In the genomic region with DNA sequence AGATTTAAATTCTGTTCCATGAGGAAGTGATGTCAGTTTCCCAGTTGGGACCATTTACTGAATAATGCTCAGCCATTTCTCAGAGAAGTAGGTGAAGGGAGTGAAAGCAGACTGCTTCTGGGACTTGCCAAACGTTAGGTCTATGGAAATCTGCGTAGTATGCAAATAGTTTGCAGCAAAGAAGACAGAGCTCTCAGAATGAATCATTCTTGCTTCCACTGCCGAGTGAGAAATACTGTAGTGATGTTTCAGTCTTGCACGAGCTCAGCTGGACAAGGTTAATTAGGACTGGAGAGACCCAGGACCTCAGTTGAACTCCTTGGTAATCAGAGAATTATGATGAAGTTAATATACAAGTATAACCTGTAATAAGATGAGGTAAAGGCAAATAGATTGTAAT, we compare ENCODE assay signal across 17 cellular contexts.
DNase-seq lines count a peak whose midpoint lies in the region; ATAC-seq lines count a peak whose summit lies in the region.
"Had no signal": no experiment of that assay in that cellular context is flagged by ENCODE, and none has a peak within 500 bp of the region (broad histone marks: within the 10 kb centered on the region; RNA-seq: fewer than 3 reads in every experiment).

No MANE protein-coding gene starts in this region.

- no peak overlapping the region for H3K56ac ChIP-seq in mesendoderm (ENCODE audit: low read length)

- H3K4ac ChIP-seq in mesendoderm (ENCODE audit: low read depth, low read length), result no peak overlapping the region

- no peak overlapping the region for H3K4me3 ChIP-seq in mesendoderm (ENCODE audit: low read length)
- H3K4me3 ChIP-seq: SJSA1, skin epidermis had no signal

- no peak overlapping the region for H4K5ac ChIP-seq in mesendoderm (ENCODE audit: low read length)

- no peaks in the 10 kb centered on the region for H3K36me3 Mint-ChIP-seq in activated naive CD8-positive, alpha-beta T cell treated with anti-CD3 and anti-CD28 coated beads for 36 hours
- H3K36me3 Mint-ChIP-seq: CD14-positive monocyte had no signal

- H3K9ac ChIP-seq in mesendoderm (ENCODE audit: low read length), result no peak overlapping the region
- H3K9ac ChIP-seq: KMS-11 had no signal

- H3K79me2 ChIP-seq in mesendoderm (ENCODE audit: control insufficient read depth, insufficient read depth, low read length), result no peaks in the 10 kb centered on the region

- H3K23ac ChIP-seq in mesendoderm (ENCODE audit: low read length), result no peak overlapping the region

- no peaks in the 10 kb centered on the region for H3K4me1 Mint-ChIP-seq in activated naive CD8-positive, alpha-beta T cell treated with anti-CD3 and anti-CD28 coated beads for 36 hours
- H3K4me1 Mint-ChIP-seq: CD14-positive monocyte had no signal

- H3K27ac Mint-ChIP-seq in activated naive CD8-positive, alpha-beta T cell treated with anti-CD3 and anti-CD28 coated beads for 36 hours, result no peak overlapping the region
- H3K27ac Mint-ChIP-seq: CD14-positive monocyte had no signal

- H3K4me1 ChIP-seq in mesendoderm (ENCODE audit: control insufficient read depth, low read depth, low read length), result no peaks in the 10 kb centered on the region
- H3K4me1 ChIP-seq: SJSA1 had no signal

- H2BK5ac ChIP-seq in mesendoderm (ENCODE audit: low read length), result no peak overlapping the region

- H3K18ac ChIP-seq in mesendoderm (ENCODE audit: low read length), result peak overlapping the region; percentile 28

- ATAC-seq in GM18909 (IDR thresholded peaks at IDR 0.05; ENCODE audit: poor library complexity, unreplicated experiment), result peak; percentile 63
- ATAC-seq in GM21723 (IDR thresholded peaks at IDR 0.05; ENCODE audit: unreplicated experiment), result peak; percentile 88
- peak; percentile 99 for ATAC-seq in HG03103 (IDR thresholded peaks at IDR 0.05; ENCODE audit: low read depth, unreplicated experiment)

- no peaks in the 10 kb centered on the region for H3K27me3 ChIP-seq in mesendoderm (ENCODE audit: insufficient read depth, low read length, poor library complexity)
- H3K27me3 ChIP-seq: brain microvascular endothelial cell, SJSA1 had no signal

- peak overlapping the region; percentile 5 for H2BK15ac ChIP-seq in mesendoderm (replicated peaks; ENCODE audit: low read depth)

- no peaks in the 10 kb centered on the region for H3K9me3 Mint-ChIP-seq in activated naive CD8-positive, alpha-beta T cell treated with anti-CD3 and anti-CD28 coated beads for 36 hours

- no peak overlapping the region for H3K27ac ChIP-seq in mesendoderm (ENCODE audit: low read depth, low read length)
- H3K27ac ChIP-seq: brain microvascular endothelial cell, KMS-11, SJSA1, skin epidermis had no signal

- no peaks in the 10 kb centered on the region for H3K36me3 ChIP-seq in mesendoderm (ENCODE audit: control insufficient read depth, insufficient read depth, low read length)
- H3K36me3 ChIP-seq: brain microvascular endothelial cell, SJSA1 had no signal

- no peak overlapping the region for H3K4me2 ChIP-seq in mesendoderm (ENCODE audit: low read length)
- H3K4me2 ChIP-seq: KMS-11 had no signal

- no peak overlapping the region for H3K4me3 Mint-ChIP-seq in activated naive CD8-positive, alpha-beta T cell treated with anti-CD3 and anti-CD28 coated beads for 36 hours
- H3K4me3 Mint-ChIP-seq: CD14-positive monocyte had no signal

- no peak overlapping the region for H2AK5ac ChIP-seq in mesendoderm (ENCODE audit: low read length)

- no peaks in the 10 kb centered on the region for H3K27me3 Mint-ChIP-seq in activated naive CD8-positive, alpha-beta T cell treated with anti-CD3 and anti-CD28 coated beads for 36 hours

- no peak overlapping the region for H2BK120ac ChIP-seq in mesendoderm (ENCODE audit: low read depth, low read length)

- H4K8ac ChIP-seq in mesendoderm (ENCODE audit: low read depth, low read length), result no peak overlapping the region

- WGBS in mesendoderm (ENCODE audit: extremely low coverage, insufficient coverage, low lambda C conversion rate), result no CpG with 5 or more reads among the region's 4 CpGs

- DNase-seq in mesendoderm (no peak), GM19240 (ENCODE audit: insufficient read length, low spot score) (no peak), DMS153 treated with DMSO at 0.1 percent for 48 hours (lab: John Stamatoyannopoulos, UW; ENCODE audit: unreplicated experiment) (no peak), NCI-H2081 (lab: John Stamatoyannopoulos, UW) (no peak)
- no peak for DNase-seq in activated naive CD8-positive, alpha-beta T cell treated with anti-CD3 and anti-CD28 coated beads for 36 hours
- DNase-seq: activated naive CD4-positive, alpha-beta T cell; brain microvascular endothelial cell; EL; NCI-H187; nucleus accumbens had no signal

- no peaks in the 10 kb centered on the region for H3K79me1 ChIP-seq in mesendoderm (ENCODE audit: low read length)
